ENCODE assay signal across 20 cellular contexts in the genomic region with DNA sequence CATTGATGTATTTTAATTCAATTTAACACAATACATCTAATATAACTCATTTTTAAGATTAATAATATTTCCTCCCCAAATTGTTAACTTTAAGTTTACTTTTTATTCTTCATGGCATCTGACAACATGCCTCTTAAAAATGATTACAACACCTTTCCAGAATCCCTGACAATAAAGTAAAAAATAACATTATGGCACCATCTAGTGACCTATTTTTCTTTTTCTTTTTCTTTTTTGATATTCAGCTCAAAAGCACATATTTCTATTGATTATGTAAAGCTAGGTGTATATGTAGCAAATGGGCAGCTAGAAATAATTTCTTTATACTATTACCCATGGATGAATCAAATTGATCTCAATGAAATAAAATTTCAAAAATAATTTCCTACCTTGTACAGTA.
DNase-seq lines count a peak whose midpoint lies in the region; TF ChIP-seq lines count a peak whose summit lies in the region.
"Had no signal": no experiment of that assay in that cellular context is flagged by ENCODE, and none has a peak within 500 bp of the region (broad histone marks: within the 10 kb centered on the region; RNA-seq: fewer than 3 reads in every experiment).

No MANE protein-coding gene starts in this region.

- H3K4me1 ChIP-seq in mammary epithelial cell (ENCODE audit: insufficient read depth, low read length) (no peaks in the 10 kb centered on the region), OCI-LY1 (ENCODE audit: insufficient read depth, low read length, severe bottlenecking) (no peaks in the 10 kb centered on the region), spleen (no peaks in the 10 kb centered on the region)
- H3K4me1 ChIP-seq: right atrium auricular region, SJSA1 had no signal

- intact Hi-C loops in MCF 10A (cut with micrococcal nuclease) = no loop called here
- intact Hi-C loops in mammary epithelial cell (cut with micrococcal nuclease) = no loop called here
- intact Hi-C loops in spleen (cut with DNase I; ENCODE audit: low total_unique reads) = no loop called here

- DNase-seq in MCF 10A (ENCODE audit: unreplicated experiment) = no peak
- DNase-seq in mammary epithelial cell = no peak
- DNase-seq in epithelial cell of esophagus (ENCODE audit: low read depth) = peak; percentile 2
- no peak for DNase-seq in spleen
- no peak for DNase-seq in anterior cingulate cortex (lab: John Stamatoyannopoulos, UW)
- no peak for DNase-seq in glomerular visceral epithelial cell (ENCODE audit: extremely low spot score)
- DNase-seq in MG63 = no peak
- DNase-seq: activated CD4-positive, CD25-positive, alpha-beta regulatory T cell treated with anti-CD3 and anti-CD28 coated beads, Interleukin-2, amount 50 U/mL, for 72 hours; activated effector memory CD4-positive, alpha-beta T cell treated with anti-CD3 and anti-CD28 coated beads, Interleukin-2, amount 50 U/mL, for 16 hours; amniotic stem cell; central memory CD4-positive, alpha-beta T cell; effector CD8-positive, alpha-beta T cell; NCI-H1092; NCI-H2171 treated with DMSO at 0.1 percent for 48 hours; T-helper 9 cell had no signal

- H3K36me3 Mint-ChIP-seq in MCF 10A (ENCODE audit: insufficient read depth, unreplicated experiment) = no peaks in the 10 kb centered on the region
- H3K36me3 Mint-ChIP-seq: IgD-negative memory B cell had no signal

- H4K20me1 ChIP-seq in mammary epithelial cell (ENCODE audit: insufficient read depth, low read length) (no peaks in the 10 kb centered on the region), OCI-LY1 (ENCODE audit: insufficient read depth, low read length) (no peaks in the 10 kb centered on the region)

- H3K4me3 ChIP-seq in mammary epithelial cell (replicated peaks in 1 of 3; ENCODE audit: insufficient read depth in 1 of 3, low read depth in 2 of 3, low read length in 3 of 3) (no peak overlapping the region), OCI-LY1 (ENCODE audit: low read depth, low read length, poor library complexity, severe bottlenecking) (no peak overlapping the region), epithelial cell of esophagus (ENCODE audit: low read length) (no peak overlapping the region), spleen (no peak overlapping the region), MG63 (no peak overlapping the region)
- H3K4me3 ChIP-seq: GM23338, right atrium auricular region, SJSA1 had no signal

- TF ChIP-seq CTCF in MCF 10A (IDR thresholded peaks at IDR 0.05; ENCODE audit: unreplicated experiment) (peak; percentile 18), mammary epithelial cell (conservative IDR thresholded peaks at IDR 0.05 in 1 of 2, IDR thresholded peaks at IDR 0.05 in 1 of 2; ENCODE audit: extremely low read depth in 1 of 2, insufficient read depth in 1 of 2, low read depth in 1 of 2, low read length in 2 of 2) (no peak), OCI-LY1 (IDR thresholded peaks at IDR 0.05; ENCODE audit: low read length) (peak; percentile 24; the same call in 1 of the 2 replicates), epithelial cell of esophagus (IDR thresholded peaks at IDR 0.05; ENCODE audit: insufficient read depth, low read depth, low read length, missing control alignments) (no peak), spleen (IDR thresholded peaks at IDR 0.05 in 8 of 11, conservative IDR thresholded peaks at IDR 0.05 in 3 of 11) (peak in 2 of 11 experiments; percentile 8 to 15)

- no peak for TF ChIP-seq POLR2A in spleen (IDR thresholded peaks at IDR 0.05)

- H2AFZ ChIP-seq in mammary epithelial cell (ENCODE audit: low read depth, low read length) (no peak overlapping the region), OCI-LY1 (ENCODE audit: low read length) (no peak overlapping the region)
- H2AFZ ChIP-seq: GM23338 had no signal

- H3K9me3 ChIP-seq in mammary epithelial cell (replicated peaks; ENCODE audit: insufficient read depth, low read length) (no peaks in the 10 kb centered on the region), OCI-LY1 (ENCODE audit: low read length) (no peaks in the 10 kb centered on the region), spleen (peaks cover 0 to 9% (median 0%) of the 10 kb centered on the region in 8 donors), MG63 (no peaks in the 10 kb centered on the region)
- H3K9me3 ChIP-seq: right atrium auricular region had no signal

- dilution Hi-C loops in mammary epithelial cell (cut with HindIII; ENCODE audit: low sequenced_read_pairs) = no loop called here

- no peaks in the 10 kb centered on the region for H3K4me1 Mint-ChIP-seq in MCF 10A (ENCODE audit: insufficient read depth, unreplicated experiment)
- H3K4me1 Mint-ChIP-seq: IgD-negative memory B cell had no signal

- H3K27me3 ChIP-seq in mammary epithelial cell (ENCODE audit: insufficient read depth, low read length) = no peaks in the 10 kb centered on the region
- H3K27me3 ChIP-seq in OCI-LY1 (ENCODE audit: insufficient read depth, low read length) = no peaks in the 10 kb centered on the region
- H3K27me3 ChIP-seq in spleen (replicated peaks in 1 of 7) = no peaks in the 10 kb centered on the region
- H3K27me3 ChIP-seq in MG63 = no peaks in the 10 kb centered on the region
- H3K27me3 ChIP-seq: right atrium auricular region, SJSA1 had no signal

- no peak overlapping the region for H3K27ac Mint-ChIP-seq in MCF 10A (ENCODE audit: low read depth, unreplicated experiment)
- H3K27ac Mint-ChIP-seq: IgD-negative memory B cell had no signal

- H3K9ac ChIP-seq in mammary epithelial cell (ENCODE audit: insufficient read depth, low read length) = no peak overlapping the region
- no peak overlapping the region for H3K9ac ChIP-seq in OCI-LY1 (ENCODE audit: low read length)

- H3K36me3 ChIP-seq in mammary epithelial cell (ENCODE audit: insufficient read depth, low read length) (no peaks in the 10 kb centered on the region), OCI-LY1 (ENCODE audit: insufficient read depth, low read length) (no peaks in the 10 kb centered on the region), spleen (no peaks in the 10 kb centered on the region), MG63 (no peaks in the 10 kb centered on the region)
- H3K36me3 ChIP-seq: right atrium auricular region, SJSA1 had no signal

- CTCF ChIA-PET in MCF 10A (lab: Yijun Ruan, JAX) = interaction anchor here (0.6 to 0.9 kb wide), 6 partner anchors 40 to 680 kb away, joined by 3 to 5 read pairs (median 3); no protein-coding TSS in a partner anchor
- CTCF ChIA-PET in mammary epithelial cell (lab: Charles Lee; ENCODE audit: low non-redundant PET) = no interaction called here

- no peaks in the 10 kb centered on the region for H3K9me2 ChIP-seq in OCI-LY1 (ENCODE audit: low read depth, low read length)

- in situ Hi-C loops in mammary epithelial cell (cut with MboI; ENCODE audit: low sequenced_read_pairs in 2 of 2) = no loop called here

- no peak overlapping the region for H3K27ac ChIP-seq in mammary epithelial cell (ENCODE audit: insufficient read depth, low read depth, low read length)
- no peak overlapping the region for H3K27ac ChIP-seq in OCI-LY1 (ENCODE audit: low read depth, low read length, poor library complexity, severe bottlenecking)
- no peak overlapping the region for H3K27ac ChIP-seq in spleen
- H3K27ac ChIP-seq: right atrium auricular region, SJSA1 had no signal

- no peak overlapping the region for H3K4me3 Mint-ChIP-seq in MCF 10A (ENCODE audit: unreplicated experiment)
- H3K4me3 Mint-ChIP-seq: GM23338, IgD-negative memory B cell had no signal

- H3K79me2 ChIP-seq in mammary epithelial cell (ENCODE audit: insufficient read depth, low read length) (no peaks in the 10 kb centered on the region), OCI-LY1 (ENCODE audit: insufficient read depth, low read length) (no peaks in the 10 kb centered on the region)

- POLR2A ChIA-PET in MCF 10A (lab: Yijun Ruan, JAX) = no interaction called here

- H3F3A ChIP-seq in OCI-LY1 (ENCODE audit: insufficient read depth, low read length) = no peaks in the 10 kb centered on the region

- peaks cover 10% of the 10 kb centered on the region for H3K27me3 Mint-ChIP-seq in MCF 10A (ENCODE audit: insufficient read depth, unreplicated experiment)
- H3K27me3 Mint-ChIP-seq: IgD-negative memory B cell had no signal

- H3K4me2 ChIP-seq in mammary epithelial cell (ENCODE audit: insufficient read depth, low read depth, low read length) (no peak overlapping the region), OCI-LY1 (ENCODE audit: low read length) (no peak overlapping the region)
- H3K4me2 ChIP-seq: GM23338 had no signal

- BruUV-seq in MCF 10A (replicated peaks; lab: Mats Ljungman, UMichigan) (no TSS peak), mammary epithelial cell (replicated peaks; lab: Mats Ljungman, UMichigan) (no TSS peak)

- peaks cover 7% of the 10 kb centered on the region for H3K9me3 Mint-ChIP-seq in MCF 10A (ENCODE audit: unreplicated experiment)

Comparison
In these comparisons a context has a peak if more than half of its experiments do, and no peak if none do; other contexts are left out.
1. CTCF ChIP-seq: peak in MCF 10A (single experiment) and OCI-LY1 (single experiment); none in mammary epithelial cell (0 of 2) and epithelial cell of esophagus (single experiment).